ENCODE assay signal across 12 cellular contexts in genomic region chr11:10908215-10908990, GRCh38.
DNase-seq lines count a peak whose midpoint lies in the region; ATAC-seq and TF ChIP-seq lines count a peak whose summit lies in the region.
"Had no signal": no experiment of that assay in that cellular context is flagged by ENCODE, and none has a peak within 500 bp of the region (broad histone marks: within the 10 kb centered on the region; RNA-seq: fewer than 3 reads in every experiment).

No MANE protein-coding gene starts in this region.

- DNase-seq in AG09309 (ENCODE audit: low read depth): peak; percentile 87
- peak; percentile 91 for DNase-seq in astrocyte of the cerebellum (ENCODE audit: low read depth)
- peak; percentile 90 for DNase-seq in kidney glomerular epithelial cell (lab: John Stamatoyannopoulos, UW)
- DNase-seq in CD1c-positive myeloid dendritic cell (ENCODE audit: extremely low spot score): no peak
- DNase-seq in DMS153 treated with DMSO at 0.1 percent for 48 hours (lab: John Stamatoyannopoulos, UW; ENCODE audit: unreplicated experiment): no peak
- no peak for DNase-seq in activated T-cell treated with anti-CD3 and anti-CD28 coated beads, Interleukin-2, amount 50 U/mL, for 1 hour
- DNase-seq: activated B cell treated with CpG ODN at 0.5 μM for 24 hours; activated effector memory CD4-positive, alpha-beta T cell treated with Interleukin-2 at 50 U/mL for 16 hours; CD4-positive, CD25-positive, alpha-beta regulatory T cell; NCI-H1105 treated with DMSO at 0.1 percent for 48 hours had no signal

- TF ChIP-seq CTCF in AG09309 (IDR thresholded peaks at IDR 0.05; ENCODE audit: control insufficient read depth, insufficient read depth, low read depth, low read length, missing control alignments): no peak
- no peak for TF ChIP-seq CTCF in astrocyte of the cerebellum (IDR thresholded peaks at IDR 0.05; ENCODE audit: low read depth, low read length, missing control alignments)

- H3K9me3 ChIP-seq in HUES6 (ENCODE audit: control insufficient read depth, insufficient read depth, low read depth, low read length): no peaks in the 10 kb centered on the region

- H3K4me3 ChIP-seq in AG09309 (ENCODE audit: control insufficient read depth, low read depth, low read length) (no peak overlapping the region), HUES6 (ENCODE audit: low read depth, low read length) (peak overlapping the region; percentile 24), astrocyte of the cerebellum (ENCODE audit: low read depth, low read length) (no peak overlapping the region)

- no peaks in the 10 kb centered on the region for H3K36me3 ChIP-seq in HUES6 (ENCODE audit: control insufficient read depth, insufficient read depth, low read length)

- peaks cover 28% of the 10 kb centered on the region for H3K4me1 ChIP-seq in HUES6 (ENCODE audit: control insufficient read depth, insufficient read depth, low read length)

- in situ Hi-C loops in astrocyte of the cerebellum (cut with HindIII; ENCODE audit: low sequenced_read_pairs): no loop called here

- 0 out of 2 replicates have a peak overlapping the region, but pooled peaks have one; percentile 9 for H3K27ac ChIP-seq in HUES6 (ENCODE audit: low read depth, low read length)

- ATAC-seq in HG02852 (IDR thresholded peaks at IDR 0.05; ENCODE audit: unreplicated experiment): no peak

- H3K27me3 ChIP-seq in HUES6 (ENCODE audit: control insufficient read depth, insufficient read depth, low read length): no peaks in the 10 kb centered on the region

- no peak overlapping the region for H3K9ac ChIP-seq in HUES6 (ENCODE audit: low read length)

Comparison
In these comparisons a context has a peak if more than half of its experiments do, and no peak if none do; other contexts are left out.
1. DNase-seq: peak in AG09309 (single experiment), astrocyte of the cerebellum (single experiment) and kidney glomerular epithelial cell (single experiment); none in CD1c-positive myeloid dendritic cell (single experiment), DMS153 treated with DMSO at 0.1 percent for 48 hours (single experiment) and activated T-cell treated with anti-CD3 and anti-CD28 coated beads, Interleukin-2, amount 50 U/mL, for 1 hour (single experiment).